Comparison of ENCODE assay signal across 16 cellular contexts in the genomic region with DNA sequence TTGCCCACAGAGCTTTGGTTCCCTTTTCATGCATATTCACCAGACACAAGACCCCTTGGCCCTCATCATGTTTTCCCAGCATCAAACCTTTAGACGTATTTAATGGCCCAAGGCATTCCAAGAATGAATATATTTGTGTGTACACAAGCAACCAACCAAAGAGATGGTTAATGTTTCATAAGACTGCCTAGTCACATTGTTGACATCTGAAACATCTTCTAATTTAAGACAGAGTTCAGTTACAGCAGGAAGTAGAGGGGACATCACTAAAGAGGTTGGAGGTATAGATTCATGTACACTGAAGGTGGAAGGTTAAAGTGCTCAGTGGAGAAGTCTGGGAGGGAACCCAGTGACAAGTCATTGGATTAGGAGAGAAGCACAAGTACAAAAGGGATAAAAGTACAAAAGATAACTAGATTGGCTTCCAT. TPM values are rescaled to one million over a fixed set of nuclear protein-coding genes. Genes with fewer than 3 reads are reported as not detected.
DNase-seq lines count a peak whose midpoint lies in the region; ATAC-seq and TF ChIP-seq lines count a peak whose summit lies in the region.
"Had no signal": no experiment of that assay in that cellular context is flagged by ENCODE, and none has a peak within 500 bp of the region (broad histone marks: within the 10 kb centered on the region; RNA-seq: fewer than 3 reads in every experiment).

No MANE protein-coding gene starts in this region.

- no peak overlapping the region for H3K9ac ChIP-seq in adipocyte (ENCODE audit: low read length)

- TF ChIP-seq CTCF in AG10803 (conservative IDR thresholded peaks at IDR 0.05; ENCODE audit: low read length) = no peak

- H3K4me3 ChIP-seq in AG10803 (ENCODE audit: low read length) (no peak overlapping the region), adipocyte (ENCODE audit: low read length) (no peak overlapping the region)
- H3K4me3 ChIP-seq: heart left ventricle had no signal

- intact Hi-C loops in left colon (cut with DNase I, micrococcal nuclease) = no loop called here

- H3K27me3 ChIP-seq in adipocyte (replicated peaks; ENCODE audit: control insufficient read depth, insufficient read depth, low read length) = no peaks in the 10 kb centered on the region
- H3K27me3 ChIP-seq: heart left ventricle had no signal

- H3K36me3 ChIP-seq in adipocyte (ENCODE audit: control insufficient read depth, insufficient read depth, low read length, severe bottlenecking) = peaks cover 10% of the 10 kb centered on the region

- no peaks in the 10 kb centered on the region for H3K4me1 ChIP-seq in adipocyte (ENCODE audit: control insufficient read depth, insufficient read depth, low read length)
- H3K4me1 ChIP-seq: heart left ventricle had no signal

- ATAC-seq in GM21423 (IDR thresholded peaks at IDR 0.05; ENCODE audit: unreplicated experiment) (peak; percentile 69), left colon (peak; percentile 41), GM19328 (IDR thresholded peaks at IDR 0.05; ENCODE audit: unreplicated experiment) (no peak)
- ATAC-seq: heart left ventricle, right cardiac atrium had no signal

- peak; percentile 23 for DNase-seq in AG10803 (ENCODE audit: low read depth)
- DNase-seq in adipocyte (ENCODE audit: low read depth) = peak; percentile 27
- no peak for DNase-seq in left colon
- DNase-seq in hypothalamus (lab: John Stamatoyannopoulos, UW) = no peak
- DNase-seq in HPDE6-E6E7 (ENCODE audit: extremely low spot score) = no peak
- no peak for DNase-seq in NCI-H1105 (lab: John Stamatoyannopoulos, UW)
- DNase-seq: activated CD4-positive, alpha-beta T cell treated with anti-CD3 and anti-CD28 coated beads for 48 hours; activated naive CD4-positive, alpha-beta T cell; erythroblast; heart left ventricle; NCI-H1930; NCI-H524 treated with DMSO at 0.1 percent for 48 hours; right cardiac atrium; stimulated activated CD4-positive, alpha-beta T cell treated with anti-CD3 and anti-CD28 coated beads, Interleukin-1b, Interleukin-23, amount 100 ng/mL, for 48 hours had no signal

- no peaks in the 10 kb centered on the region for H3K9me3 ChIP-seq in adipocyte (ENCODE audit: control insufficient read depth, low read length)
- H3K9me3 ChIP-seq: heart left ventricle had no signal

RNA-seq across cellular contexts. Expression of a gene that starts 49.1 kb away (rescaled TPM):
- total RNA-seq in left colon = 10 to 100 TPM; 22.9 to 27.4 TPM

Comparison
In these comparisons a context has a peak if more than half of its experiments do, and no peak if none do; other contexts are left out.
1. DNase-seq: peak in AG10803 (single experiment) and adipocyte (single experiment); none in left colon (0 of 2), hypothalamus (0 of 51), HPDE6-E6E7 (single experiment) and NCI-H1105 (single experiment).